Comparison of ENCODE assay signal across 1 cellular context in the genomic region with DNA sequence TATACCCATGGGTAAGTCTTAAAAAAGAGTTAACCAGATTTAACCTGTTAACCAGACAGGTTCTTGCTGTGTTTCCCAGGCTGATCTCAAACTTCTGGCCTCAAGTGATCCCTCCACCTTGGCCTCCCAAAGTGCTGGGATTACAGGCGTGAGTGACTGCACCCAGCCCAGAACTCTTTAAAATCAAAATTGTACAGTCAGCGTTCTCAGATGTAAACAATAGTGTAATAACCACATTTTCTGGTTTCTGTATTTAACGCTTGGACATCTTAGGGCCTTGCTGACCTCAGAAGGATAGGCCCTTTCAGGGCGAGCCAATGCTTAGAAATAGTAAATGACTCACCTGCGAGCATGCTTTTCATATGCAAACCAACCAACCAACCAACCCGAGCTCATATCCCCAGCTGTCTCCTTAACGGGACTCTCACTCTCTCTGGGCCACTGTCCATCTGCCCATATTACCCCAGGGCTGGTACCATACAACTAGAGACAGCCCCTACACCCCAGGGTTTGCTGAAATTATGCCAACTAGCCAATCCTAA.
TF ChIP-seq lines count a peak whose summit lies in the region.

No MANE protein-coding gene starts in this region.

TF ChIP-seq in WTC11, 78 proteins besides CTCF, POLR2A, EP300 and RAD21 (continued from another document):
- TF ChIP-seq ZMAT4 (CRISPR knock-in tag; IDR thresholded peaks at IDR 0.05) (no peak), ZNF138 (CRISPR knock-in tag; conservative IDR thresholded peaks at IDR 0.05) (no peak), RORB (CRISPR knock-in tag; IDR thresholded peaks at IDR 0.05) (no peak), MXD4 (CRISPR knock-in tag; IDR thresholded peaks at IDR 0.05; ENCODE audit: borderline replicate concordance) (no peak), OVOL2 (CRISPR knock-in tag; IDR thresholded peaks at IDR 0.05; ENCODE audit: borderline replicate concordance) (no peak), TP53 (CRISPR knock-in tag; IDR thresholded peaks at IDR 0.05) (no peak), ZNF219 (CRISPR knock-in tag; IDR thresholded peaks at IDR 0.05; ENCODE audit: borderline replicate concordance) (no peak), STAT6 (CRISPR knock-in tag; conservative IDR thresholded peaks at IDR 0.05; ENCODE audit: low read depth) (no peak), EMX1 (CRISPR knock-in tag; IDR thresholded peaks at IDR 0.05) (no peak)
